Comparison of ENCODE assay signal across 9 cellular contexts in genomic region chr15:74958320-74958907, GRCh38. TPM values are rescaled to one million over a fixed set of nuclear protein-coding genes. Genes with fewer than 3 reads are reported as not detected.
DNase-seq lines count a peak whose midpoint lies in the region; ATAC-seq and TF ChIP-seq lines count a peak whose summit lies in the region.
"Had no signal": no experiment of that assay in that cellular context is flagged by ENCODE, and none has a peak within 500 bp of the region (broad histone marks: within the 10 kb centered on the region; RNA-seq: fewer than 3 reads in every experiment).

No MANE protein-coding gene starts in this region.

- H3K36me3 Mint-ChIP-seq in T-cell: no peaks in the 10 kb centered on the region

- no peaks in the 10 kb centered on the region for H3K9me2 ChIP-seq in SK-N-SH

- DNase-seq in SK-N-SH (peak; percentile 62), T-cell (no peak), cardiac muscle cell (ENCODE audit: low read depth in 1 of 2, low spot score in 1 of 2) (peak; percentile 40 to 43), prostate gland (ENCODE audit: low spot score) (peak; percentile 25), G401 (ENCODE audit: low spot score) (no peak), GM13977 (ENCODE audit: low spot score) (no peak), NCI-H1930 (lab: John Stamatoyannopoulos, UW) (no peak)
- DNase-seq: DND-41 had no signal

- no peaks in the 10 kb centered on the region for H4K20me1 ChIP-seq in SK-N-SH (ENCODE audit: insufficient read depth)

- TF ChIP-seq CTCF in SK-N-SH (IDR thresholded peaks at IDR 0.05) (no peak), cardiac muscle cell (IDR thresholded peaks at IDR 0.05; ENCODE audit: low read depth, low read length) (peak; percentile 15), prostate gland (IDR thresholded peaks at IDR 0.05) (peak in 1 of 4 experiments; percentile 45), GM13977 (IDR thresholded peaks at IDR 0.05; ENCODE audit: extremely low read depth, insufficient read depth, missing control alignments) (no peak)

- H3K27me3 Mint-ChIP-seq in T-cell: peaks cover 12 to 29% of the 10 kb centered on the region in 2 donors

- H3K9me3 Mint-ChIP-seq in T-cell: no peaks in the 10 kb centered on the region

- peaks cover 0 to 48% of the 10 kb centered on the region in 2 experiments; a peak in 1 of 4 replicates for H3K4me1 ChIP-seq in SK-N-SH (ENCODE audit: control insufficient read depth in 1 of 2, insufficient read depth in 2 of 2, low read depth in 1 of 2, low read length in 1 of 2)
- peaks cover 24% of the 10 kb centered on the region for H3K4me1 ChIP-seq in cardiac muscle cell (ENCODE audit: low read depth)
- H3K4me1 ChIP-seq in prostate gland (replicated peaks): peaks cover 9% of the 10 kb centered on the region

- H3K36me3 ChIP-seq in SK-N-SH (replicated peaks in 1 of 2; ENCODE audit: control insufficient read depth in 1 of 2, insufficient read depth in 2 of 2, low read length in 1 of 2): no peaks in the 10 kb centered on the region
- no peaks in the 10 kb centered on the region for H3K36me3 ChIP-seq in cardiac muscle cell
- H3K36me3 ChIP-seq in prostate gland: no peaks in the 10 kb centered on the region

- H3K9ac ChIP-seq in SK-N-SH: no peak overlapping the region

- intact Hi-C loops in prostate gland (cut with DNase I): loop anchor here (5.0 to 10.0 kb wide), 2 partner anchors 244 to 584 kb away; partner anchors contain the start of gene C15orf39

- in situ Hi-C loops in G401 (cut with HindIII; ENCODE audit: low sequenced_read_pairs) (no loop called here), GM13977 (cut with MboI; ENCODE audit: low pct_unique_long_range_greater_than_20kb, low sequenced_read_pairs, unreplicated experiment) (no loop called here)

- H3K79me2 ChIP-seq in SK-N-SH (ENCODE audit: insufficient read depth): no peaks in the 10 kb centered on the region

- ATAC-seq in SK-N-SH treated with all-trans-retinoic acid at 6 μM for 48 hours (no peak), T-cell (replicated peaks in 1 of 4) (no peak)

- 0 out of 2 replicates have a peak overlapping the region, but pooled peaks have one; percentile 19 for H2AFZ ChIP-seq in SK-N-SH (ENCODE audit: low read depth)

- no peaks in the 10 kb centered on the region for H3F3A ChIP-seq in SK-N-SH (replicated peaks; ENCODE audit: insufficient read depth)

- TF ChIP-seq EP300 in SK-N-SH (IDR thresholded peaks at IDR 0.05; ENCODE audit: borderline replicate concordance in 1 of 2, low read depth in 1 of 2, low read length in 1 of 2): no peak

- H3K27ac ChIP-seq in SK-N-SH (ENCODE audit: low read depth in 2 of 2, low read length in 1 of 2): no peak overlapping the region
- H3K27ac ChIP-seq in cardiac muscle cell: no peak overlapping the region
- no peak overlapping the region for H3K27ac ChIP-seq in prostate gland

- POLR2A ChIA-PET in SK-N-SH (lab: Yijun Ruan, JAX) (interaction anchor here (1.1 to 5.5 kb wide), 2 partner anchors 13 to 37 kb away, joined by 5 to 47 read pairs; partner anchors contain the start of gene SCAMP5), T-cell (lab: Charles Lee) (interaction anchor here in 1 of 2 donors (0.7 kb wide), 2 partner anchors 274 to 688 kb away, joined by 3 to 6 read pairs; no protein-coding TSS in a partner anchor)

- H3K4me2 ChIP-seq in SK-N-SH: no peak overlapping the region

- peak overlapping the region; percentile 2 to 69 (median 43) for H3K4me3 Mint-ChIP-seq in T-cell

- TF ChIP-seq POLR2A in prostate gland (IDR thresholded peaks at IDR 0.05): no peak

- H3K4me3 ChIP-seq in SK-N-SH (ENCODE audit: low read depth in 2 of 2, low read length in 1 of 2) (no peak overlapping the region), cardiac muscle cell (peak overlapping the region; percentile 13), prostate gland (peak overlapping the region; percentile 15 to 45)

- H3K9me3 ChIP-seq in SK-N-SH: no peaks in the 10 kb centered on the region
- H3K9me3 ChIP-seq in cardiac muscle cell (ENCODE audit: low read depth): no peaks in the 10 kb centered on the region
- no peaks in the 10 kb centered on the region for H3K9me3 ChIP-seq in prostate gland

- CTCF ChIA-PET in SK-N-SH (lab: Yijun Ruan, JAX): interaction anchor here (0.7 to 1.9 kb wide), 5 partner anchors 8 to 190 kb away, joined by 3 to 5 read pairs (median 3); no protein-coding TSS in a partner anchor
- CTCF ChIA-PET in T-cell (lab: Charles Lee): no interaction called here

- H3K27ac Mint-ChIP-seq in T-cell: no peak overlapping the region

- H3K27me3 ChIP-seq in SK-N-SH (ENCODE audit: insufficient read depth): no peaks in the 10 kb centered on the region; the same call in 1 of the 2 replicates
- H3K27me3 ChIP-seq in cardiac muscle cell: peaks cover 38% of the 10 kb centered on the region
- no peaks in the 10 kb centered on the region for H3K27me3 ChIP-seq in prostate gland (replicated peaks; ENCODE audit: insufficient read depth)

- H3K4me1 Mint-ChIP-seq in T-cell: peaks cover 23 to 33% (median 27%) of the 10 kb centered on the region in 3 donors

- 35% methylated on average over 17 of the region's 28 CpGs for WGBS in SK-N-SH (ENCODE audit: low lambda C conversion rate)
- WGBS in prostate gland: 2% methylated on average over 28 of the region's 28 CpGs

- no peak for TF ChIP-seq RAD21 in SK-N-SH (IDR thresholded peaks at IDR 0.05; ENCODE audit: low read length)

TF ChIP-seq in SK-N-SH, 30 proteins besides CTCF, POLR2A, EP300 and RAD21 (continues in another document):
- TF ChIP-seq EZH2phosphoT487 (IDR thresholded peaks at IDR 0.05; ENCODE audit: borderline replicate concordance, low read depth) (no peak), TAF1 (IDR thresholded peaks at IDR 0.05; ENCODE audit: borderline replicate concordance, low read depth, low read length) (no peak), GABPA (IDR thresholded peaks at IDR 0.05; ENCODE audit: low read depth) (no peak), JUND (IDR thresholded peaks at IDR 0.05) (no peak), PBX3 (IDR thresholded peaks at IDR 0.05) (no peak), RFX5 (IDR thresholded peaks at IDR 0.05; ENCODE audit: low read length) (no peak)

TF ChIP-seq in SK-N-SH treated with all-trans-retinoic acid at 6 μM for 48 hours, 23 proteins besides CTCF, POLR2A, EP300 and RAD21 (continues in another document):
- TF ChIP-seq PATZ1 (CRISPR knock-in tag; IDR thresholded peaks at IDR 0.05; ENCODE audit: borderline replicate concordance) (no peak), TCF4 (CRISPR knock-in tag; IDR thresholded peaks at IDR 0.05; ENCODE audit: borderline replicate concordance) (no peak)

RNA-seq across cellular contexts. Expression of gene RPP25, which starts 1.8 kb away (rescaled TPM):
- polyA plus RNA-seq in SK-N-SH (2012; rRNA removed) (1.7 TPM in 2 replicates), cardiac muscle cell (18.3 and 20.8 TPM in 2 replicates)
- polyA plus RNA-seq in SK-N-SH (2012; cell fraction: cytosol; rRNA removed): 1.3 and 2.2 TPM in 2 replicates
- polyA plus RNA-seq in SK-N-SH (2012; cell fraction: nucleus; rRNA removed): 0.82 and 0.92 TPM in 2 replicates
- total RNA-seq in T-cell (1 to 10 TPM in 3 of 5 donors, under 1 TPM in 2; 0.79 to 4.2 (median 2.8) TPM), cardiac muscle cell (21.1 and 23.0 TPM in 2 replicates), prostate gland (10 to 100 TPM in 1 of 2 donors, 1 to 10 TPM in 1; 3.8 to 17.6 TPM)
- total RNA-seq in G401 (2014; rRNA removed; shearing (Covaris generic)): 28.8 and 31.8 TPM in 2 replicates

RNA-seq across cellular contexts. Expression of gene COX5A, which starts 20.5 kb away (rescaled TPM):
- polyA plus RNA-seq in SK-N-SH (2012; rRNA removed) (112 and 158 TPM in 2 replicates), cardiac muscle cell (1,301 and 1,489 TPM in 2 replicates)
- polyA plus RNA-seq in SK-N-SH (2012; cell fraction: cytosol; rRNA removed): 226 and 272 TPM in 2 replicates
- 69.9 and 72.9 TPM in 2 replicates for polyA plus RNA-seq in SK-N-SH (2012; cell fraction: nucleus; rRNA removed)
- total RNA-seq in T-cell (10 to 100 TPM; 58.5 to 83.1 (median 76.7) TPM), cardiac muscle cell (285 and 435 TPM in 2 replicates), prostate gland (100 to 1,000 TPM in 1 of 2 donors, 10 to 100 TPM in 1; 93.3 to 171 TPM)
- total RNA-seq in G401 (2014; rRNA removed; shearing (Covaris generic)): 290 and 313 TPM in 2 replicates

RNA-seq across cellular contexts. Expression of gene SCAMP5, which starts 36.9 kb away (rescaled TPM):
- polyA plus RNA-seq in SK-N-SH (2012; rRNA removed) (27.9 and 32.7 TPM in 2 replicates), cardiac muscle cell (1.2 and 3.3 TPM in 2 replicates)
- 17.4 and 22.3 TPM in 2 replicates for polyA plus RNA-seq in SK-N-SH (2012; cell fraction: cytosol; rRNA removed)
- polyA plus RNA-seq in SK-N-SH (2012; cell fraction: nucleus; rRNA removed): 40.8 and 49.0 TPM in 2 replicates
- total RNA-seq in T-cell (1 to 10 TPM in 1 of 5 donors, under 1 TPM in 4; 0.26 to 8.2 (median 0.51) TPM), cardiac muscle cell (5.8 and 8.1 TPM in 2 replicates), prostate gland (10 to 100 TPM in 1 of 2 donors, 1 to 10 TPM in 1; 6.1 to 24.4 TPM)
- total RNA-seq in G401 (2014; rRNA removed; shearing (Covaris generic)): 7.7 and 15.0 TPM in 2 replicates

RNA-seq across cellular contexts. Expression of gene FAM219B, which starts 51.8 kb away (rescaled TPM):
- polyA plus RNA-seq in SK-N-SH (2012; rRNA removed) (53.0 and 90.2 TPM in 2 replicates), cardiac muscle cell (107 and 157 TPM in 2 replicates)
- 32.6 and 36.7 TPM in 2 replicates for polyA plus RNA-seq in SK-N-SH (2012; cell fraction: cytosol; rRNA removed)
- 376 and 407 TPM in 2 replicates for polyA plus RNA-seq in SK-N-SH (2012; cell fraction: nucleus; rRNA removed)
- total RNA-seq in T-cell (100 to 1,000 TPM in 2 of 5 donors, 10 to 100 TPM in 3; 46.0 to 108 (median 96.6) TPM), cardiac muscle cell (109 and 168 TPM in 2 replicates), prostate gland (10 to 100 TPM; 66.0 to 71.1 TPM)
- 53.5 and 58.8 TPM in 2 replicates for total RNA-seq in G401 (2014; rRNA removed; shearing (Covaris generic))

Comparison
In these comparisons a context has a peak if more than half of its experiments do, and no peak if none do; other contexts are left out.
1. DNase-seq: peak in SK-N-SH (single experiment), cardiac muscle cell (2 of 2) and prostate gland (single experiment); none in T-cell (0 of 34), G401 (single experiment), GM13977 (single experiment) and NCI-H1930 (0 of 2).
2. H3K4me3 ChIP-seq: peak in cardiac muscle cell (single experiment) and prostate gland (2 of 2); none in SK-N-SH (0 of 2).